10 cellular contexts compared by ENCODE assay signal in genomic region chr13:109780880-109781383, GRCh38. TPM values are rescaled to one million over a fixed set of nuclear protein-coding genes. Genes with fewer than 3 reads are reported as not detected.
DNase-seq lines count a peak whose midpoint lies in the region; ATAC-seq and TF ChIP-seq lines count a peak whose summit lies in the region.
"Had no signal": no experiment of that assay in that cellular context is flagged by ENCODE, and none has a peak within 500 bp of the region (broad histone marks: within the 10 kb centered on the region; RNA-seq: fewer than 3 reads in every experiment).

No MANE protein-coding gene starts in this region.

- no peak overlapping the region for H3K9ac ChIP-seq in HUES6 (ENCODE audit: low read length)

- no peak for DNase-seq in neural crest cell (ENCODE audit: low read depth, low spot score)
- no peak for DNase-seq in NAMALWA (ENCODE audit: low spot score)
- no peak for DNase-seq in GM03348 (ENCODE audit: low spot score)
- DNase-seq in NCI-H1417 treated with DMSO at 0.1 percent for 48 hours (lab: John Stamatoyannopoulos, UW) = no peak
- DNase-seq: GF-D8, NCI-H510A had no signal

- intact Hi-C loops in dendritic cell treated with granulocyte-macrophage colony-stimulating factor and Interleukin-4, amounts not matched to agents 40 ng/mL and 50 ng/mL, for 4 days (cut with micrococcal nuclease) = loop anchor here (10.0 kb wide), 3 partner anchors 76 to 1566 kb away; partner anchors contain the start of genes ABHD13 and LIG4

- H3K4me1 ChIP-seq in ACC112 (ENCODE audit: control insufficient read depth, insufficient read depth, low read length, unreplicated experiment) (peaks cover 31% of the 10 kb centered on the region), HUES6 (ENCODE audit: control insufficient read depth, insufficient read depth, low read length) (peaks cover 26% of the 10 kb centered on the region)

- peak overlapping the region; percentile 31 for H3K27ac Mint-ChIP-seq in dendritic cell treated with granulocyte-macrophage colony-stimulating factor and Interleukin-4, amounts not matched to agents 40 ng/mL and 50 ng/mL, for 4 days
- H3K27ac Mint-ChIP-seq in neural crest cell (ENCODE audit: unreplicated experiment) = no peak overlapping the region

- H3K36me3 Mint-ChIP-seq in dendritic cell treated with granulocyte-macrophage colony-stimulating factor and Interleukin-4, amounts not matched to agents 40 ng/mL and 50 ng/mL, for 4 days (ENCODE audit: low read depth) = peaks cover 40% of the 10 kb centered on the region
- peaks cover 10% of the 10 kb centered on the region for H3K36me3 Mint-ChIP-seq in neural crest cell (ENCODE audit: low read depth)

- peaks cover 16% of the 10 kb centered on the region for H3K36me3 ChIP-seq in ACC112 (ENCODE audit: insufficient read depth, low read length)
- peaks cover 4% of the 10 kb centered on the region; the same call in 1 of the 2 replicates for H3K36me3 ChIP-seq in HUES6 (ENCODE audit: control insufficient read depth, insufficient read depth, low read length)

- H3K27ac ChIP-seq in ACC112 (ENCODE audit: low read depth, low read length) = peak overlapping the region; percentile 36; the same call in 1 of the 2 replicates
- no peak overlapping the region for H3K27ac ChIP-seq in HUES6 (ENCODE audit: low read depth, low read length)

- no peaks in the 10 kb centered on the region for H3K9me3 ChIP-seq in HUES6 (ENCODE audit: control insufficient read depth, insufficient read depth, low read depth, low read length)

- H3K27me3 Mint-ChIP-seq in dendritic cell treated with granulocyte-macrophage colony-stimulating factor and Interleukin-4, amounts not matched to agents 40 ng/mL and 50 ng/mL, for 4 days = peaks cover 3% of the 10 kb centered on the region
- H3K27me3 Mint-ChIP-seq in neural crest cell (ENCODE audit: low read depth) = no peaks in the 10 kb centered on the region

- H3K27me3 ChIP-seq in ACC112 (ENCODE audit: insufficient read depth, low read length) = no peaks in the 10 kb centered on the region
- peaks cover 12% of the 10 kb centered on the region for H3K27me3 ChIP-seq in HUES6 (ENCODE audit: control insufficient read depth, insufficient read depth, low read length)

- H2AFZ ChIP-seq in ACC112 (ENCODE audit: low read length, unreplicated experiment) = no peak overlapping the region

- peaks cover 88% of the 10 kb centered on the region for H3K79me2 ChIP-seq in ACC112 (ENCODE audit: control insufficient read depth, insufficient read depth, low read length, unreplicated experiment)

- ATAC-seq in HG03175 (IDR thresholded peaks at IDR 0.05; ENCODE audit: unreplicated experiment) = no peak

- peaks cover 46% of the 10 kb centered on the region for H3K4me1 Mint-ChIP-seq in dendritic cell treated with granulocyte-macrophage colony-stimulating factor and Interleukin-4, amounts not matched to agents 40 ng/mL and 50 ng/mL, for 4 days (ENCODE audit: low read depth)
- peaks cover 45% of the 10 kb centered on the region for H3K4me1 Mint-ChIP-seq in neural crest cell

- peak overlapping the region; percentile 83 for H3K4me3 ChIP-seq in ACC112 (ENCODE audit: low read depth, low read length)
- H3K4me3 ChIP-seq in HUES6 (ENCODE audit: low read depth, low read length) = peak overlapping the region; percentile 16; the same call in 1 of the 2 replicates

- H3K4me3 Mint-ChIP-seq in dendritic cell treated with granulocyte-macrophage colony-stimulating factor and Interleukin-4, amounts not matched to agents 40 ng/mL and 50 ng/mL, for 4 days = peak overlapping the region; percentile 54
- H3K4me3 Mint-ChIP-seq in neural crest cell = peak overlapping the region; percentile 44

- H3K9me3 Mint-ChIP-seq in dendritic cell treated with granulocyte-macrophage colony-stimulating factor and Interleukin-4, amounts not matched to agents 40 ng/mL and 50 ng/mL, for 4 days = peaks cover 8% of the 10 kb centered on the region
- H3K9me3 Mint-ChIP-seq in neural crest cell = no peaks in the 10 kb centered on the region

- TF ChIP-seq CTCF in neural crest cell (conservative IDR thresholded peaks at IDR 0.05) = no peak

RNA-seq across cellular contexts. Expression of gene IRS2, which starts 5.5 kb away (rescaled TPM):
- total RNA-seq in neural crest cell = 6.8 and 7.0 TPM in 2 replicates
